ENCODE assay signal across 1 cellular context in genomic region chr1:205272541-205272940, GRCh38.
TF ChIP-seq lines count a peak whose summit lies in the region.

No MANE protein-coding gene starts in this region.

TF ChIP-seq in K562, 482 proteins besides CTCF, POLR2A, EP300 and RAD21 (continues in another document):
- TF ChIP-seq MCM2 (IDR thresholded peaks at IDR 0.05; ENCODE audit: low read depth): no peak
- no peak for TF ChIP-seq ZNF277 (CRISPR knock-in tag; IDR thresholded peaks at IDR 0.05; ENCODE audit: borderline replicate concordance)
- no peak for TF ChIP-seq LCOR (CRISPR knock-in tag; IDR thresholded peaks at IDR 0.05)
- no peak for TF ChIP-seq ZFP91 (CRISPR knock-in tag; IDR thresholded peaks at IDR 0.05)
- no peak for TF ChIP-seq SMAD3 (CRISPR knock-in tag; conservative IDR thresholded peaks at IDR 0.05)
- TF ChIP-seq ZNF609 (CRISPR knock-in tag; IDR thresholded peaks at IDR 0.05; ENCODE audit: borderline replicate concordance): no peak
- TF ChIP-seq BRD9 (IDR thresholded peaks at IDR 0.05; ENCODE audit: low read depth, partially characterized antibody): no peak
- no peak for TF ChIP-seq MGA (IDR thresholded peaks at IDR 0.05)
- no peak for TF ChIP-seq ARID4B (CRISPR knock-in tag; IDR thresholded peaks at IDR 0.05)
- TF ChIP-seq ZNF212 (CRISPR knock-in tag; IDR thresholded peaks at IDR 0.05): no peak
- TF ChIP-seq HNRNPK (IDR thresholded peaks at IDR 0.05; ENCODE audit: low read depth, low read length, poor library complexity, severe bottlenecking): no peak
- no peak for TF ChIP-seq STAT5A (IDR thresholded peaks at IDR 0.05; ENCODE audit: borderline replicate concordance, low read length)
- no peak for TF ChIP-seq NR2C1 (IDR thresholded peaks at IDR 0.05)
- TF ChIP-seq NR2C1 (tag; IDR thresholded peaks at IDR 0.05): no peak
- no peak for TF ChIP-seq ILF3 (IDR thresholded peaks at IDR 0.05; ENCODE audit: borderline replicate concordance)
- no peak for TF ChIP-seq E2F5 (CRISPR knock-in tag; IDR thresholded peaks at IDR 0.05)
- no peak for TF ChIP-seq ZBTB11 (CRISPR knock-in tag; IDR thresholded peaks at IDR 0.05)
- no peak for TF ChIP-seq HDAC8 (tag; IDR thresholded peaks at IDR 0.05)
